In the genomic region with DNA sequence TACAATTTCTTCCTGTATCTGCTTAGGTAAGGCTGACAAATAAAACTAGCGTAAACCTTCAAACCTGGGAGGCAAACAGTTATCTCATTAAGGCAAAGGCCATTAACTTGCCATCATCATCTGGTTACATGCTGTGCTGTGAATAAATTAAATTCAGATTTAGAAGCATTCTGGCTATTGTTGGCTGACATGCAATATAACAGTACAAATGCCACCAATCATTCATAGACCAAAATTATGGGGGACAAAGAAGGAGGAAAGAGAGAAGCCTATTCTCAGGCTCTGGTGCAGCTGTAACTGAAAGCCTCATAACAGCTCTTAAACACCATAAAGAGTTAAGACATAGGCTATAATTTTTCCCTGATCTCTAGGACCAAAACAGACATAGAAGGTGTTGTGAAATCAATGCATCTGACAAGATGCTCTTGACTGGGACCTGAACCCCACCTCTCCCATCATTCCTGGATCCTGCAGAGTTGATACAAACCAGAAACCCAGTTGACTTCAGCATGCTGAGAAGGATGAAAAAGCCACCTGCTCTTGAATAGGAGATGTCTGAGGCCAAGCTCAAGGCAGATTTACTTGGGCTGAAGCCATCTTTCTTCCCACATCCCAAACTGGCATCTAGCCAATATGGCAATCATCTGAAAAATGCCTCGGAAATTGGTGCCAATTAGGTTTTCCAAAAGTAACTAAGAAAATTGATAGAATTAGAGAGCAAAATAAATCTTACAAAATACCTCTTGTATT, we compare ENCODE assay signal across 22 cellular contexts.
DNase-seq lines count a peak whose midpoint lies in the region; ATAC-seq, FAIRE-seq and TF ChIP-seq lines count a peak whose summit lies in the region.
"Had no signal": no experiment of that assay in that cellular context is flagged by ENCODE, and none has a peak within 500 bp of the region (broad histone marks: within the 10 kb centered on the region; RNA-seq: fewer than 3 reads in every experiment).

No MANE protein-coding gene starts in this region.

- intact Hi-C loops in left ventricle myocardium inferior (cut with micrococcal nuclease) (no loop called here), Right ventricle myocardium inferior (cut with DNase I) (no loop called here)

- POLR2A ChIA-PET in SK-N-SH (lab: Yijun Ruan, JAX), result no interaction called here

- no peak for ATAC-seq in Right ventricle myocardium inferior
- ATAC-seq in esophagus mucosa, result no peak
- ATAC-seq: A549 had no signal

- no peaks in the 10 kb centered on the region for H3K9me3 ChIP-seq in left ventricle myocardium inferior (replicated peaks)
- H3K9me3 ChIP-seq in SK-N-SH, result no peaks in the 10 kb centered on the region
- H3K9me3 ChIP-seq: A549, BLaER1, Caco-2 had no signal

- H3K4me3 ChIP-seq in left ventricle myocardium inferior, result no peak overlapping the region
- no peak overlapping the region for H3K4me3 ChIP-seq in SK-N-SH (ENCODE audit: low read depth in 2 of 2, low read length in 1 of 2)
- H3K4me3 ChIP-seq: A549, BLaER1, SK-N-MC had no signal

- no peaks in the 10 kb centered on the region for H3K36me3 ChIP-seq in left ventricle myocardium inferior
- H3K36me3 ChIP-seq in SK-N-SH (replicated peaks in 1 of 2; ENCODE audit: control insufficient read depth in 1 of 2, insufficient read depth in 2 of 2, low read length in 1 of 2), result peaks cover 0 to 2% of the 10 kb centered on the region in 2 experiments
- H3K36me3 ChIP-seq: BLaER1 had no signal

- no peak overlapping the region for H3K9ac ChIP-seq in SK-N-SH
- H3K9ac ChIP-seq: BLaER1 had no signal

- no peaks in the 10 kb centered on the region for H3K27me3 Mint-ChIP-seq in immature natural killer cell (ENCODE audit: low read depth in 3 of 3)
- H3K27me3 Mint-ChIP-seq: CD4-positive, alpha-beta memory T cell had no signal

- no peak overlapping the region for H3K27ac Mint-ChIP-seq in immature natural killer cell
- H3K27ac Mint-ChIP-seq: CD4-positive, alpha-beta memory T cell had no signal

- no peaks in the 10 kb centered on the region for H3K9me2 ChIP-seq in SK-N-SH

- no peak overlapping the region for H3K4me3 Mint-ChIP-seq in immature natural killer cell
- H3K4me3 Mint-ChIP-seq: CD4-positive, alpha-beta memory T cell had no signal

- H3K27me3 ChIP-seq in left ventricle myocardium inferior (ENCODE audit: low read depth) (no peaks in the 10 kb centered on the region), SK-N-SH (ENCODE audit: insufficient read depth) (no peaks in the 10 kb centered on the region)
- H3K27me3 ChIP-seq: BLaER1 had no signal

- CTCF ChIA-PET in SK-N-SH (lab: Yijun Ruan, JAX), result interaction anchor here (1.1 kb wide), 2 partner anchors 15 to 16 kb away, joined by 3 read pairs; no protein-coding TSS in a partner anchor

- no peak overlapping the region for H3K4me2 ChIP-seq in SK-N-SH
- H3K4me2 ChIP-seq: A549, BLaER1 had no signal

- H3K36me3 Mint-ChIP-seq in immature natural killer cell, result no peaks in the 10 kb centered on the region
- H3K36me3 Mint-ChIP-seq: CD4-positive, alpha-beta memory T cell had no signal

- peak in 1 of 2 experiments; percentile 70; a peak in 1 of 4 replicates for TF ChIP-seq EP300 in SK-N-SH (IDR thresholded peaks at IDR 0.05; ENCODE audit: borderline replicate concordance in 1 of 2, low read depth in 1 of 2, low read length in 1 of 2)

- peak; percentile 56 for FAIRE-seq in islet of Langerhans (lab: Jason Lieb, UNC)
- FAIRE-seq: A549, GM12891 had no signal

- 64% methylated on average over 2 of the region's 2 CpGs for WGBS in SK-N-SH (ENCODE audit: low lambda C conversion rate)

- H3F3A ChIP-seq in SK-N-SH (replicated peaks; ENCODE audit: insufficient read depth), result no peaks in the 10 kb centered on the region

- no peaks in the 10 kb centered on the region for H4K20me1 ChIP-seq in SK-N-SH (ENCODE audit: insufficient read depth)
- H4K20me1 ChIP-seq: BLaER1 had no signal

- TF ChIP-seq RAD21 in SK-N-SH (IDR thresholded peaks at IDR 0.05; ENCODE audit: low read length), result no peak

- H3K4me1 ChIP-seq in left ventricle myocardium inferior (peaks cover 89% of the 10 kb centered on the region), SK-N-SH (ENCODE audit: control insufficient read depth in 1 of 2, insufficient read depth in 2 of 2, low read depth in 1 of 2, low read length in 1 of 2) (peaks cover 0 to 13% of the 10 kb centered on the region in 2 experiments; a peak in 2 of 4 replicates)
- H3K4me1 ChIP-seq: A549, BLaER1 had no signal

- no peak overlapping the region for H2AFZ ChIP-seq in SK-N-SH (ENCODE audit: low read depth)

- TF ChIP-seq CTCF in left ventricle myocardium inferior (IDR thresholded peaks at IDR 0.05; ENCODE audit: borderline replicate concordance), result no peak
- TF ChIP-seq CTCF in SK-N-SH (IDR thresholded peaks at IDR 0.05), result no peak

- H3K27ac ChIP-seq in left ventricle myocardium inferior (replicated peaks), result peak overlapping the region; percentile 63
- peak overlapping the region in 1 of 2 experiments; percentile 86; a peak in 2 of 4 replicates for H3K27ac ChIP-seq in SK-N-SH (ENCODE audit: low read depth in 2 of 2, low read length in 1 of 2)
- H3K27ac ChIP-seq: A549, BLaER1, SK-N-MC had no signal

- H3K9me3 Mint-ChIP-seq in immature natural killer cell, result peaks cover 0 to 13% (median 4%) of the 10 kb centered on the region in 6 donors

- no peaks in the 10 kb centered on the region for H3K79me2 ChIP-seq in SK-N-SH (ENCODE audit: insufficient read depth)

- no peak for DNase-seq in left ventricle myocardium inferior
- no peak for DNase-seq in Right ventricle myocardium inferior (ENCODE audit: missing footprints)
- peak; percentile 34 to 54 for DNase-seq in NCI-H1930 (lab: John Stamatoyannopoulos, UW)
- peak; percentile 5 for DNase-seq in SK-N-SH
- DNase-seq in immature natural killer cell, result no peak
- no peak for DNase-seq in DMS 273 (lab: John Stamatoyannopoulos, UW; ENCODE audit: unreplicated experiment)
- DNase-seq: Caco-2; CD4-positive, alpha-beta memory T cell; DND-41; H7; MM.1S; NCI-H1048; NCI-H2081; NCI-H2171; NCI-H510A; Right ventricle myocardium superior had no signal

- H3K4me1 Mint-ChIP-seq in immature natural killer cell, result no peaks in the 10 kb centered on the region
- H3K4me1 Mint-ChIP-seq: CD4-positive, alpha-beta memory T cell had no signal

TF ChIP-seq in SK-N-SH, 30 proteins besides CTCF, POLR2A, EP300 and RAD21:
- TF ChIP-seq MXI1 (IDR thresholded peaks at IDR 0.05; ENCODE audit: low read depth, low read length) (no peak), FOSL2 (IDR thresholded peaks at IDR 0.05; ENCODE audit: borderline replicate concordance, low read depth) (no peak), NFIC (IDR thresholded peaks at IDR 0.05; ENCODE audit: borderline replicate concordance) (peak; percentile 20; the same call in 1 of the 2 replicates), RXRA (IDR thresholded peaks at IDR 0.05; ENCODE audit: borderline replicate concordance, low read depth) (no peak), GATA2 (CRISPR knock-in tag; IDR thresholded peaks at IDR 0.05) (peak; percentile 31; the same call in 1 of the 2 replicates)

Comparison
In these comparisons a context has a peak if more than half of its experiments do, and no peak if none do; other contexts are left out.
1. DNase-seq: peak in NCI-H1930 (2 of 2) and SK-N-SH (single experiment); none in left ventricle myocardium inferior (single experiment), Right ventricle myocardium inferior (single experiment), immature natural killer cell (0 of 3) and DMS 273 (single experiment).